ENCODE assay signal across 1 cellular context in the genomic region with DNA sequence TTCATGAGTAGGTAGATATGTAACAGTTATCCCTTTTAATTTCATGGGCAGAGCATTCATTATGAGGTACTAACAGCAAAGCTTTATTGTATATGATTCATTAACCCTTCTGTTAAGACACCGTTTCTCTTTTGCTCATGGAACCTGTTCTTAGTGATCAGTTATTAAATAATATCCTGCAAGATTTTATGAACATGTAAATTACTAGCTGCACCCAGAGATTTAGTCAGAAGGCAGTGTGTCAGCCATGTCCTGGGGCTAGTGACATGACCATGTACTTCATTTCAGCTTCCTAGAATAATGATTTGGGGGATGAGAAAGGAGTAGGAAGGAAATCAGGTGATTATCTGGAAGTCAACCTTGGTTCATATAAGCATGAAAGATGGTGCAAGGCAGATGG.
TF ChIP-seq lines count a peak whose summit lies in the region.

No MANE protein-coding gene starts in this region.

TF ChIP-seq in GM23338, 12 proteins besides CTCF, POLR2A, EP300 and RAD21 (continued from another document):
- TF ChIP-seq, protein P1, sequence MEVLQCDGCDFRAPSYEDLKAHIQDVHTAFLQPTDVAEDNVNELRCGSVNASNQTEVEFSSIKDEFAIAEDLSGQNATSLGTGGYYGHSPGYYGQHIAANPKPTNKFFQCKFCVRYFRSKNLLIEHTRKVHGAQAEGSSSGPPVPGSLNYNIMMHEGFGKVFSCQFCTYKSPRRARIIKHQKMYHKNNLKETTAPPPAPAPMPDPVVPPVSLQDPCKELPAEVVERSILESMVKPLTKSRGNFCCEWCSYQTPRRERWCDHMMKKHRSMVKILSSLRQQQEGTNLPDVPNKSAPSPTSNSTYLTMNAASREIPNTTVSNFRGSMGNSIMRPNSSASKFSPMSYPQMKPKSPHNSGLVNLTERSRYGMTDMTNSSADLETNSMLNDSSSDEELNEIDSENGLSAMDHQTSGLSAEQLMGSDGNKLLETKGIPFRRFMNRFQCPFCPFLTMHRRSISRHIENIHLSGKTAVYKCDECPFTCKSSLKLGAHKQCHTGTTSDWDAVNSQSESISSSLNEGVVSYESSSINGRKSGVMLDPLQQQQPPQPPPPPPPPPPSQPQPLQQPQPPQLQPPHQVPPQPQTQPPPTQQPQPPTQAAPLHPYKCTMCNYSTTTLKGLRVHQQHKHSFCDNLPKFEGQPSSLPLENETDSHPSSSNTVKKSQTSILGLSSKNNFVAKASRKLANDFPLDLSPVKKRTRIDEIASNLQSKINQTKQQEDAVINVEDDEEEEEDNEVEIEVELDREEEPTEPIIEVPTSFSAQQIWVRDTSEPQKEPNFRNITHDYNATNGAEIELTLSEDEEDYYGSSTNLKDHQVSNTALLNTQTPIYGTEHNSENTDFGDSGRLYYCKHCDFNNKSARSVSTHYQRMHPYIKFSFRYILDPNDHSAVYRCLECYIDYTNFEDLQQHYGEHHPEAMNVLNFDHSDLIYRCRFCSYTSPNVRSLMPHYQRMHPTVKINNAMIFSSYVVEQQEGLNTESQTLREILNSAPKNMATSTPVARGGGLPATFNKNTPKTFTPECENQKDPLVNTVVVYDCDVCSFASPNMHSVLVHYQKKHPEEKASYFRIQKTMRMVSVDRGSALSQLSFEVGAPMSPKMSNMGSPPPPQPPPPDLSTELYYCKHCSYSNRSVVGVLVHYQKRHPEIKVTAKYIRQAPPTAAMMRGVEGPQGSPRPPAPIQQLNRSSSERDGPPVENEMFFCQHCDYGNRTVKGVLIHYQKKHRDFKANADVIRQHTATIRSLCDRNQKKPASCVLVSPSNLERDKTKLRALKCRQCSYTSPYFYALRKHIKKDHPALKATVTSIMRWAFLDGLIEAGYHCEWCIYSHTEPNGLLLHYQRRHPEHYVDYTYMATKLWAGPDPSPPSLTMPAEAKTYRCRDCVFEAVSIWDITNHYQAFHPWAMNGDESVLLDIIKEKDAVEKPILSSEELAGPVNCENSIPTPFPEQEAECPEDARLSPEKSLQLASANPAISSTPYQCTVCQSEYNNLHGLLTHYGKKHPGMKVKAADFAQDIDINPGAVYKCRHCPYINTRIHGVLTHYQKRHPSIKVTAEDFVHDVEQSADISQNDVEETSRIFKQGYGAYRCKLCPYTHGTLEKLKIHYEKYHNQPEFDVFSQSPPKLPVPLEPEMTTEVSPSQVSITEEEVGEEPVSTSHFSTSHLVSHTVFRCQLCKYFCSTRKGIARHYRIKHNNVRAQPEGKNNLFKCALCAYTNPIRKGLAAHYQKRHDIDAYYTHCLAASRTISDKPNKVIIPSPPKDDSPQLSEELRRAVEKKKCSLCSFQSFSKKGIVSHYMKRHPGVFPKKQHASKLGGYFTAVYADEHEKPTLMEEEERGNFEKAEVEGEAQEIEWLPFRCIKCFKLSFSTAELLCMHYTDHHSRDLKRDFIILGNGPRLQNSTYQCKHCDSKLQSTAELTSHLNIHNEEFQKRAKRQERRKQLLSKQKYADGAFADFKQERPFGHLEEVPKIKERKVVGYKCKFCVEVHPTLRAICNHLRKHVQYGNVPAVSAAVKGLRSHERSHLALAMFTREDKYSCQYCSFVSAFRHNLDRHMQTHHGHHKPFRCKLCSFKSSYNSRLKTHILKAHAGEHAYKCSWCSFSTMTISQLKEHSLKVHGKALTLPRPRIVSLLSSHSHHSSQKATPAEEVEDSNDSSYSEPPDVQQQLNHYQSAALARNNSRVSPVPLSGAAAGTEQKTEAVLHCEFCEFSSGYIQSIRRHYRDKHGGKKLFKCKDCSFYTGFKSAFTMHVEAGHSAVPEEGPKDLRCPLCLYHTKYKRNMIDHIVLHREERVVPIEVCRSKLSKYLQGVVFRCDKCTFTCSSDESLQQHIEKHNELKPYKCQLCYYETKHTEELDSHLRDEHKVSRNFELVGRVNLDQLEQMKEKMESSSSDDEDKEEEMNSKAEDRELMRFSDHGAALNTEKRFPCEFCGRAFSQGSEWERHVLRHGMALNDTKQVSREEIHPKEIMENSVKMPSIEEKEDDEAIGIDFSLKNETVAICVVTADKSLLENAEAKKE (CRISPR knock-in tag; IDR thresholded peaks at IDR 0.05) = no peak
- no peak for TF ChIP-seq CREB1 (CRISPR knock-in tag; IDR thresholded peaks at IDR 0.05; ENCODE audit: low read depth)
- no peak for TF ChIP-seq NANOG (IDR thresholded peaks at IDR 0.05; ENCODE audit: borderline replicate concordance)
- TF ChIP-seq ETS1 (IDR thresholded peaks at IDR 0.05) = no peak
- TF ChIP-seq ZNF331 (CRISPR knock-in tag; IDR thresholded peaks at IDR 0.05; ENCODE audit: low read depth) = no peak
- no peak for TF ChIP-seq EZH2phosphoT487 (IDR thresholded peaks at IDR 0.05; ENCODE audit: unreplicated experiment)
- TF ChIP-seq EZH2 (IDR thresholded peaks at IDR 0.05; ENCODE audit: low read depth, unreplicated experiment) = no peak
